Comparison of ENCODE assay signal across 40 cellular contexts in genomic region chr11:46108752-46109151, GRCh38.
"Had no signal": no experiment of that assay in that cellular context is flagged by ENCODE, and none has a peak within 500 bp of the region (broad histone marks: within the 10 kb centered on the region; RNA-seq: fewer than 3 reads in every experiment).

No MANE protein-coding gene starts in this region.

- H3K36me3 ChIP-seq: adrenal gland, ascending aorta, brain microvascular endothelial cell, breast epithelium, cardiac muscle cell had no signal

- H3K27ac ChIP-seq: adrenal gland, ascending aorta, body of pancreas, brain microvascular endothelial cell, breast epithelium, cardiac muscle cell had no signal

- H3K4me3 ChIP-seq: adrenal gland, ascending aorta, body of pancreas, breast epithelium, cardiac muscle cell had no signal

- FAIRE-seq: astrocyte, bronchial epithelial cell had no signal

- ATAC-seq: activated naive CD4-positive, alpha-beta T cell treated with anti-CD3 and anti-CD28 coated beads, Interleukin-2, amount 50 U/mL, for 72 hours; activated naive CD8-positive, alpha-beta T cell treated with anti-CD3 and anti-CD28 coated beads, Interleukin-2, amount 50 U/mL, for 24 hours; activated T-cell treated with anti-CD3 and anti-CD28 coated beads, Interleukin-2, amount 50 U/mL, for 4 hours; activated T-cell treated with anti-CD3 and anti-CD28 coated beads, Interleukin-2, amount 50 U/mL, for 72 hours; activated T-helper 17 cell treated with anti-CD3 and anti-CD28 coated beads, Interleukin-2, amount 50 U/mL, for 72 hours; body of pancreas had no signal

- H3K27me3 ChIP-seq: adrenal gland, ascending aorta, body of pancreas, brain microvascular endothelial cell, breast epithelium, cardiac muscle cell had no signal

- H3K9me3 Mint-ChIP-seq: activated naive CD4-positive, alpha-beta T cell treated with anti-CD3 and anti-CD28 coated beads for 36 hours; activated naive CD4-positive, alpha-beta T cell treated with anti-CD3 and anti-CD28 coated beads, Interleukin-2, amount 10 ng/mL, durations not matched to agents 7 days and 5 days; activated naive CD4-positive, alpha-beta T cell treated with anti-CD3 and anti-CD28 coated beads, Interleukin-2, amount 50 U/mL, for 24 hours; activated naive CD4-positive, alpha-beta T cell treated with anti-CD3 and anti-CD28 coated beads, Interleukin-2, amount 50 U/mL, for 72 hours; activated naive CD8-positive, alpha-beta T cell treated with anti-CD3 and anti-CD28 coated beads for 36 hours; activated naive CD8-positive, alpha-beta T cell treated with anti-CD3 and anti-CD28 coated beads, Interleukin-2, amount 10 ng/mL, durations not matched to agents 7 days and 5 days; activated naive CD8-positive, alpha-beta T cell treated with anti-CD3 and anti-CD28 coated beads, Interleukin-2, amount 50 U/mL, for 24 hours; activated T-cell treated with anti-CD3 and anti-CD28 coated beads, Interleukin-2, amount 50 U/mL, for 24 hours; activated T-cell treated with anti-CD3 and anti-CD28 coated beads, Interleukin-2, amount 50 U/mL, for 4 hours; activated T-cell treated with anti-CD3 and anti-CD28 coated beads, Interleukin-2, amount 50 U/mL, for 72 hours; activated T-helper 1 cell treated with anti-CD3 and anti-CD28 coated beads, Interleukin-12 subunit alpha, Interleukin-12 subunit beta, Interleukin-2, Interleukin-4 antibody, amounts not matched to agents 30 ng/mL and 10 ng/mL and 1 ng/mL, durations not matched to agents 14 hours and 24 hours and 36 hours; activated T-helper 17 cell treated with anti-CD3 and anti-CD28 coated beads, Interleukin-2, amount 50 U/mL, for 72 hours; activated T-helper 2 cell treated with anti-CD3 and anti-CD28 coated beads, Interferon-gamma antibody, Interleukin-2, Interleukin-4, amounts not matched to agents 10 μg/mL and 5 μg/mL and 100 μg/mL, durations not matched to agents 14 hours and 24 hours and 36 hours; brain; central memory CD8-positive, alpha-beta T cell had no signal

- H3K36me3 Mint-ChIP-seq: activated naive CD4-positive, alpha-beta T cell treated with anti-CD3 and anti-CD28 coated beads, Interleukin-2, amount 50 U/mL, for 24 hours; activated naive CD4-positive, alpha-beta T cell treated with anti-CD3 and anti-CD28 coated beads, Interleukin-2, amount 50 U/mL, for 72 hours; activated naive CD8-positive, alpha-beta T cell treated with anti-CD3 and anti-CD28 coated beads for 36 hours; brain had no signal

- H3K4me3 Mint-ChIP-seq: activated naive CD4-positive, alpha-beta T cell treated with anti-CD3 and anti-CD28 coated beads for 36 hours; activated naive CD4-positive, alpha-beta T cell treated with anti-CD3 and anti-CD28 coated beads, Interleukin-2, amount 10 ng/mL, durations not matched to agents 7 days and 5 days; activated naive CD4-positive, alpha-beta T cell treated with anti-CD3 and anti-CD28 coated beads, Interleukin-2, amount 50 U/mL, for 24 hours; activated naive CD8-positive, alpha-beta T cell; activated naive CD8-positive, alpha-beta T cell treated with anti-CD3 and anti-CD28 coated beads for 36 hours; activated naive CD8-positive, alpha-beta T cell treated with anti-CD3 and anti-CD28 coated beads, Interleukin-2, amount 10 ng/mL, durations not matched to agents 7 days and 5 days; activated naive CD8-positive, alpha-beta T cell treated with anti-CD3 and anti-CD28 coated beads, Interleukin-2, amount 50 U/mL, for 24 hours; activated T-cell treated with anti-CD3 and anti-CD28 coated beads, Interleukin-2, amount 50 U/mL, for 24 hours; activated T-cell treated with anti-CD3 and anti-CD28 coated beads, Interleukin-2, amount 50 U/mL, for 4 hours; activated T-cell treated with anti-CD3 and anti-CD28 coated beads, Interleukin-2, amount 50 U/mL, for 72 hours; activated T-helper 1 cell treated with anti-CD3 and anti-CD28 coated beads, Interleukin-12 subunit alpha, Interleukin-12 subunit beta, Interleukin-2, Interleukin-4 antibody, amounts not matched to agents 30 ng/mL and 10 ng/mL and 1 ng/mL, durations not matched to agents 14 hours and 24 hours and 36 hours; activated T-helper 17 cell treated with anti-CD3 and anti-CD28 coated beads, Interleukin-2, amount 50 U/mL, for 72 hours; central memory CD8-positive, alpha-beta T cell had no signal

- H3K27me3 Mint-ChIP-seq: activated naive CD4-positive, alpha-beta T cell treated with anti-CD3 and anti-CD28 coated beads, Interleukin-2, amount 10 ng/mL, durations not matched to agents 7 days and 5 days; activated naive CD4-positive, alpha-beta T cell treated with anti-CD3 and anti-CD28 coated beads, Interleukin-2, amount 50 U/mL, for 24 hours; activated naive CD8-positive, alpha-beta T cell; activated naive CD8-positive, alpha-beta T cell treated with anti-CD3 and anti-CD28 coated beads for 36 hours; activated naive CD8-positive, alpha-beta T cell treated with anti-CD3 and anti-CD28 coated beads, Interleukin-2, amount 10 ng/mL, durations not matched to agents 7 days and 5 days; activated naive CD8-positive, alpha-beta T cell treated with anti-CD3 and anti-CD28 coated beads, Interleukin-2, amount 50 U/mL, for 24 hours; activated T-cell treated with anti-CD3 and anti-CD28 coated beads, Interleukin-2, amount 50 U/mL, for 24 hours; activated T-helper 17 cell treated with anti-CD3 and anti-CD28 coated beads, Interleukin-2, amount 50 U/mL, for 72 hours; brain; central memory CD8-positive, alpha-beta T cell had no signal

- H3K27ac Mint-ChIP-seq: activated naive CD4-positive, alpha-beta T cell treated with anti-CD3 and anti-CD28 coated beads for 36 hours; activated naive CD4-positive, alpha-beta T cell treated with anti-CD3 and anti-CD28 coated beads, Interleukin-2, amount 10 ng/mL, durations not matched to agents 7 days and 5 days; activated naive CD4-positive, alpha-beta T cell treated with anti-CD3 and anti-CD28 coated beads, Interleukin-2, amount 50 U/mL, for 24 hours; activated naive CD4-positive, alpha-beta T cell treated with anti-CD3 and anti-CD28 coated beads, Interleukin-2, amount 50 U/mL, for 72 hours; activated naive CD8-positive, alpha-beta T cell; activated naive CD8-positive, alpha-beta T cell treated with anti-CD3 and anti-CD28 coated beads for 36 hours; activated naive CD8-positive, alpha-beta T cell treated with anti-CD3 and anti-CD28 coated beads, Interleukin-2, amount 10 ng/mL, durations not matched to agents 7 days and 5 days; activated naive CD8-positive, alpha-beta T cell treated with anti-CD3 and anti-CD28 coated beads, Interleukin-2, amount 50 U/mL, for 24 hours; activated T-cell treated with anti-CD3 and anti-CD28 coated beads, Interleukin-2, amount 50 U/mL, for 24 hours; activated T-cell treated with anti-CD3 and anti-CD28 coated beads, Interleukin-2, amount 50 U/mL, for 72 hours; activated T-helper 1 cell treated with anti-CD3 and anti-CD28 coated beads, Interleukin-12 subunit alpha, Interleukin-12 subunit beta, Interleukin-2, Interleukin-4 antibody, amounts not matched to agents 30 ng/mL and 10 ng/mL and 1 ng/mL, durations not matched to agents 14 hours and 24 hours and 36 hours; activated T-helper 17 cell treated with anti-CD3 and anti-CD28 coated beads, Interleukin-2, amount 50 U/mL, for 72 hours; activated T-helper 2 cell treated with anti-CD3 and anti-CD28 coated beads, Interferon-gamma antibody, Interleukin-2, Interleukin-4, amounts not matched to agents 10 μg/mL and 5 μg/mL and 100 μg/mL, durations not matched to agents 14 hours and 24 hours and 36 hours had no signal

- H3K9me3 ChIP-seq: adrenal gland, ascending aorta, body of pancreas, breast epithelium had no signal

- DNase-seq: activated effector memory CD4-positive, alpha-beta T cell treated with anti-CD3 and anti-CD28 coated beads, Interleukin-2, amount 50 U/mL, for 16 hours; activated effector memory CD4-positive, alpha-beta T cell treated with Interleukin-2 at 50 U/mL for 16 hours; activated gamma-delta T cell; activated gamma-delta T cell treated with Interleukin-2 at 50 U/mL for 16 hours; activated naive CD4-positive, alpha-beta T cell; activated naive CD4-positive, alpha-beta T cell treated with anti-CD3 and anti-CD28 coated beads for 36 hours; activated naive CD4-positive, alpha-beta T cell treated with anti-CD3 and anti-CD28 coated beads, Interleukin-2, amount 10 ng/mL, durations not matched to agents 7 days and 5 days; activated naive CD4-positive, alpha-beta T cell treated with anti-CD3 and anti-CD28 coated beads, Interleukin-2, amount 50 U/mL, for 16 hours; activated naive CD4-positive, alpha-beta T cell treated with Interleukin-2 at 50 U/mL for 16 hours; activated naive CD8-positive, alpha-beta T cell treated with anti-CD3 and anti-CD28 coated beads for 36 hours; activated naive CD8-positive, alpha-beta T cell treated with anti-CD3 and anti-CD28 coated beads, Interleukin-2, amount 10 ng/mL, durations not matched to agents 7 days and 5 days; activated naive CD8-positive, alpha-beta T cell treated with anti-CD3 and anti-CD28 coated beads, Interleukin-2, amount 50 U/mL, for 24 hours; activated T-cell treated with anti-CD3 and anti-CD28 coated beads, Interleukin-2, amount 50 U/mL, for 1 hour; activated T-cell treated with anti-CD3 and anti-CD28 coated beads, Interleukin-2, amount 50 U/mL, for 24 hours; activated T-cell treated with anti-CD3 and anti-CD28 coated beads, Interleukin-2, amount 50 U/mL, for 4 hours; activated T-cell treated with anti-CD3 and anti-CD28 coated beads, Interleukin-2, amount 50 U/mL, for 48 hours; activated T-cell treated with anti-CD3 and anti-CD28 coated beads, Interleukin-2, amount 50 U/mL, for 72 hours; adrenal gland; amniotic stem cell; amygdala; anterior cingulate cortex; aorta; body of pancreas; brain microvascular endothelial cell; caudate nucleus; central memory CD4-positive, alpha-beta T cell; cerebellar nuclear complex had no signal
